Comparison of ENCODE assay signal across 13 cellular contexts in the genomic region with DNA sequence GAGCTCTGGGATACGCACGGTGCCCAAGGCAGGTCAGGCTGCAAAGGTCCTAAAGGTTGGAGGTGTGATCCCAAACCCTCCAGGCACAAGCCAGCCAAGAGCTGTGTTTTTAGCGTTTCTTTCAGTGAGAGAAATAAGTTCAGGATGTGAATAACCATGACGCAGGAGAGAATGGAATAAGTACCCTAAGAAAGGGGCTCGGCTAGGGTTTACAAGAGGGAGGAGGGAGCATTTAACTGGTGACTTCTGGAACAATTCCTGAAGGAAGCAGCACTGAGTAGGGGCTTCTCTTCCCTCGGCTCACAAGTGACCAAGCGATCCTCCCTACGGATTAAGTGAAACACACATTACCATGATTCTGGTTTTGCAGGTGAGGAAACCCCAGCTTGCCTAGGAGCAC. TPM values are rescaled to one million over a fixed set of nuclear protein-coding genes. Genes with fewer than 3 reads are reported as not detected.
DNase-seq lines count a peak whose midpoint lies in the region; ATAC-seq lines count a peak whose summit lies in the region.
"Had no signal": no experiment of that assay in that cellular context is flagged by ENCODE, and none has a peak within 500 bp of the region (broad histone marks: within the 10 kb centered on the region; RNA-seq: fewer than 3 reads in every experiment).

No MANE protein-coding gene starts in this region.

- H2AK5ac ChIP-seq in neuronal stem cell (ENCODE audit: low read depth, low read length): no peak overlapping the region

- H3K79me1 ChIP-seq in neuronal stem cell (ENCODE audit: low read depth, low read length): peaks cover 2% of the 10 kb centered on the region

- H3K4me1 ChIP-seq in SJSA1 (replicated peaks) (peaks cover 99% of the 10 kb centered on the region), muscle layer of colon (ENCODE audit: insufficient read depth, low read length) (peaks cover 49% of the 10 kb centered on the region), neuronal stem cell (ENCODE audit: control insufficient read depth in 2 of 2, insufficient read depth in 1 of 2, low read depth in 1 of 2, low read length in 2 of 2) (peaks cover 27 to 29% of the 10 kb centered on the region in 2 donors)

- no CpG with 5 or more reads among the region's 8 CpGs for WGBS in neuronal stem cell (ENCODE audit: extremely low coverage in 2 of 2, insufficient read length in 2 of 2, insufficient replicate concordance in 1 of 2), 2 donors

- H3K36me3 ChIP-seq in SJSA1 (peaks cover 67% of the 10 kb centered on the region), muscle layer of colon (ENCODE audit: insufficient read depth, low read length) (peaks cover 14% of the 10 kb centered on the region), neuronal stem cell (replicated peaks in 1 of 2; ENCODE audit: control insufficient read depth in 2 of 2, insufficient read depth in 2 of 2, low read length in 2 of 2) (peaks cover 11 to 55% of the 10 kb centered on the region in 2 donors)

- DNase-seq in SJSA1 (ENCODE audit: low read depth in 1 of 2, low spot score in 2 of 2) (no peak), dermis blood vessel endothelial cell (peak; percentile 74), NCI-H2107 treated with DMSO at 0.1 percent for 48 hours (lab: John Stamatoyannopoulos, UW; ENCODE audit: unreplicated experiment) (no peak), left colon (no peak), neuronal stem cell (ENCODE audit: low spot score) (no peak)
- no peak for DNase-seq in NK-92 treated with Interleukin-12 subunit alpha and Interleukin-12 subunit beta, amount 100 ng/mL, for 24 hours (lab: John Stamatoyannopoulos, UW)
- DNase-seq: activated CD4-positive, alpha-beta T cell treated with anti-CD3 and anti-CD28 coated beads for 4 hours; activated T-cell treated with anti-CD3 and anti-CD28 coated beads, Interleukin-2, amount 50 U/mL, for 72 hours; NCI-H1092 had no signal

- H3K9me3 ChIP-seq in SJSA1 (replicated peaks) (no peaks in the 10 kb centered on the region), muscle layer of colon (ENCODE audit: low read length) (no peaks in the 10 kb centered on the region), neuronal stem cell (replicated peaks in 1 of 2; ENCODE audit: control insufficient read depth in 2 of 2, insufficient read depth in 1 of 2, low read depth in 1 of 2, low read length in 2 of 2) (no peaks in the 10 kb centered on the region)

- no peak overlapping the region for H2BK120ac ChIP-seq in neuronal stem cell (ENCODE audit: low read depth, low read length)

- H2BK5ac ChIP-seq in neuronal stem cell (ENCODE audit: low read length): no peak overlapping the region

- H3K14ac ChIP-seq in neuronal stem cell (ENCODE audit: low read length): no peak overlapping the region

- no peak overlapping the region for H2AFZ ChIP-seq in neuronal stem cell (ENCODE audit: low read length)

- no peak overlapping the region for H3K4ac ChIP-seq in neuronal stem cell (ENCODE audit: low read length)

- no peak overlapping the region for H4K91ac ChIP-seq in neuronal stem cell (ENCODE audit: low read depth, low read length, poor library complexity)

- H4K8ac ChIP-seq in neuronal stem cell (ENCODE audit: low read depth, low read length): no peak overlapping the region

- H3K9ac ChIP-seq in muscle layer of colon (ENCODE audit: low read length) (no peak overlapping the region), neuronal stem cell (ENCODE audit: low read depth, low read length, poor library complexity) (no peak overlapping the region)

- no peak overlapping the region for H3K23ac ChIP-seq in neuronal stem cell (ENCODE audit: low read depth, low read length, poor library complexity)

- no peak overlapping the region for H3K18ac ChIP-seq in neuronal stem cell (ENCODE audit: low read length)

- no peak overlapping the region for H2BK15ac ChIP-seq in neuronal stem cell (ENCODE audit: low read length)

- H3K4me3 ChIP-seq in SJSA1 (no peak overlapping the region), muscle layer of colon (ENCODE audit: low read depth in 1 of 2, low read length in 2 of 2) (no peak overlapping the region), neuronal stem cell (ENCODE audit: low read length in 2 of 2) (no peak overlapping the region)

- no peak overlapping the region for H3K4me2 ChIP-seq in neuronal stem cell (ENCODE audit: insufficient read depth, low read length, poor library complexity, severe bottlenecking)

- H3K27me3 ChIP-seq in SJSA1 (replicated peaks) (no peaks in the 10 kb centered on the region), muscle layer of colon (ENCODE audit: control insufficient read depth in 1 of 2, insufficient read depth in 2 of 2, low read length in 2 of 2) (no peaks in the 10 kb centered on the region), neuronal stem cell (ENCODE audit: control insufficient read depth in 3 of 3, insufficient read depth in 3 of 3, low read depth in 1 of 3, low read length in 3 of 3) (no peaks in the 10 kb centered on the region)

- intact Hi-C loops in left colon (cut with DNase I, micrococcal nuclease): no loop called here

- H3K27ac ChIP-seq in SJSA1 (peak overlapping the region; percentile 92), muscle layer of colon (ENCODE audit: low read depth, low read length) (peak overlapping the region; percentile 92), temporal lobe (ENCODE audit: low read depth, low read length) (peak overlapping the region; percentile 10), neuronal stem cell (replicated peaks; ENCODE audit: low read length) (no peak overlapping the region)

- ATAC-seq in left colon: no peak
- ATAC-seq: activated T-cell treated with anti-CD3 and anti-CD28 coated beads, Interleukin-2, amount 50 U/mL, for 72 hours had no signal

- H2BK12ac ChIP-seq in neuronal stem cell (ENCODE audit: low read length): no peak overlapping the region

RNA-seq across cellular contexts. Expression of a gene that starts 29.4 kb away (rescaled TPM):
- 7.1 and 16.3 TPM in 2 replicates for total RNA-seq in SJSA1 (2014; rRNA removed; shearing (Covaris generic))
- total RNA-seq in dermis blood vessel endothelial cell: 19.7 and 37.7 TPM in 2 replicates
- total RNA-seq in temporal lobe: 6.6 TPM
- total RNA-seq in left colon: 10 to 100 TPM; 24.6 to 28.2 TPM
- polyA plus RNA-seq in neuronal stem cell (2013, experiment 1 of 2): 9.8 TPM
- 9.7 TPM for polyA plus RNA-seq in neuronal stem cell (2013, experiment 2 of 2)

RNA-seq across cellular contexts. Expression of a gene that starts 52.0 kb away (rescaled TPM):
- not detected in 2 replicates for total RNA-seq in SJSA1 (2014; rRNA removed; shearing (Covaris generic))
- under 0.01 TPM in 1 of 2 replicates, not detected in the other for total RNA-seq in dermis blood vessel endothelial cell
- not detected for total RNA-seq in temporal lobe
- total RNA-seq in left colon: 1 to 10 TPM; 3.8 to 4.9 TPM
- polyA plus RNA-seq in neuronal stem cell (2013, experiment 1 of 2): not detected
- polyA plus RNA-seq in neuronal stem cell (2013, experiment 2 of 2): not detected
- total RNA-seq: activated T-cell treated with anti-CD3 and anti-CD28 coated beads, Interleukin-2, amount 50 U/mL, for 72 hours; frontal cortex; mononuclear cell had no signal
